In the genomic region with DNA sequence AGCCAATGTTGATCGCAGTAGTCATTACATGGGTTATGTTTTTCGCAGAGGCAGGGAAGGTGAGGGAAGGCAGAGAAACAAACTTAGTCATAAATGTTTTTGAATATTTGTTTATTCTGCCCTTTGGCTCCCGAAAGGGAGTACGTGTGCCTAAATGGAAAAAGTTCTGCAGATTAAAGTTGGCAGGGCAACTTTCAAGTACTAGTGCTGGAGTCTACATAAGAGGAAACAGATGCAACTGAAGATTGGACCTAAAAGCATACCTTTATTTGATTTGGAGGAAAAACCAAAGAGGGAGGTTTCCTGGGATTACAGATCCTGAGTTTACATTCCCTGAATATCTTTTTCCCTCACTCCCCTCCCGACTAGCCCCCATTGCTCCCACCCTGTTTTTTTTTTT, we compare ENCODE assay signal across 2 cellular contexts.
TF ChIP-seq lines count a peak whose summit lies in the region.

No MANE protein-coding gene starts in this region.

TF ChIP-seq in HepG2, 621 proteins besides CTCF, POLR2A, EP300 and RAD21:
- no peak for TF ChIP-seq SOX6 (IDR thresholded peaks at IDR 0.05)
- no peak for TF ChIP-seq SOX6 (CRISPR knock-in tag; IDR thresholded peaks at IDR 0.05)
- TF ChIP-seq, protein P1, sequence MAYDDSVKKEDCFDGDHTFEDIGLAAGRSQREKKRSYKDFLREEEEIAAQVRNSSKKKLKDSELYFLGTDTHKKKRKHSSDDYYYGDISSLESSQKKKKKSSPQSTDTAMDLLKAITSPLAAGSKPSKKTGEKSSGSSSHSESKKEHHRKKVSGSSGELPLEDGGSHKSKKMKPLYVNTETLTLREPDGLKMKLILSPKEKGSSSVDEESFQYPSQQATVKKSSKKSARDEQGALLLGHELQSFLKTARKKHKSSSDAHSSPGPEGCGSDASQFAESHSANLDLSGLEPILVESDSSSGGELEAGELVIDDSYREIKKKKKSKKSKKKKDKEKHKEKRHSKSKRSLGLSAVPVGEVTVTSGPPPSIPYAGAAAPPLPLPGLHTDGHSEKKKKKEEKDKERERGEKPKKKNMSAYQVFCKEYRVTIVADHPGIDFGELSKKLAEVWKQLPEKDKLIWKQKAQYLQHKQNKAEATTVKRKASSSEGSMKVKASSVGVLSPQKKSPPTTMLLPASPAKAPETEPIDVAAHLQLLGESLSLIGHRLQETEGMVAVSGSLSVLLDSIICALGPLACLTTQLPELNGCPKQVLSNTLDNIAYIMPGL (CRISPR knock-in tag; IDR thresholded peaks at IDR 0.05; ENCODE audit: borderline replicate concordance in 1 of 2, low read depth in 1 of 2) = no peak

TF ChIP-seq in K562, 482 proteins besides CTCF, POLR2A, EP300 and RAD21:
- TF ChIP-seq ARID1B (IDR thresholded peaks at IDR 0.05) (peak; percentile 74), ETV1 (tag; conservative IDR thresholded peaks at IDR 0.05; ENCODE audit: low read depth) (no peak), ARNT (IDR thresholded peaks at IDR 0.05) (no peak), SMARCE1 (IDR thresholded peaks at IDR 0.05) (peak; percentile 32; the same call in 1 of the 2 replicates), MTA2 (IDR thresholded peaks at IDR 0.05; ENCODE audit: low read depth) (0 out of 2 replicates have a peak, but pooled peaks have one; percentile 23), MCM5 (IDR thresholded peaks at IDR 0.05; ENCODE audit: low read depth) (no peak), ZNF41 (CRISPR knock-in tag; conservative IDR thresholded peaks at IDR 0.05) (peak; percentile 52; the same call in 1 of the 2 replicates), RBBP5 (IDR thresholded peaks at IDR 0.05; ENCODE audit: borderline replicate concordance, insufficient read depth, low read length, poor library complexity, severe bottlenecking) (no peak), TAL1 (IDR thresholded peaks at IDR 0.05) (peak; percentile 25; the same call in 1 of the 2 replicates), CBFA2T3 (IDR thresholded peaks at IDR 0.05) (peak; percentile 41; the same call in 1 of the 2 replicates), MAZ (CRISPR knock-in tag; conservative IDR thresholded peaks at IDR 0.05 in 1 of 2, IDR thresholded peaks at IDR 0.05 in 1 of 2) (peak in 1 of 2 experiments; percentile 15; a peak in 1 of 4 replicates), SMARCA4 (IDR thresholded peaks at IDR 0.05) (peak; percentile 47; the same call in 1 of the 2 replicates), TEAD4 (IDR thresholded peaks at IDR 0.05; ENCODE audit: low read length) (peak; percentile 73; the same call in 1 of the 2 replicates), TEAD4 (CRISPR knock-in tag; IDR thresholded peaks at IDR 0.05; ENCODE audit: borderline replicate concordance) (no peak)
TF ChIP-seq in K562: peak in this region for 9.
